ENCODE assay signal across 30 cellular contexts in the genomic region with DNA sequence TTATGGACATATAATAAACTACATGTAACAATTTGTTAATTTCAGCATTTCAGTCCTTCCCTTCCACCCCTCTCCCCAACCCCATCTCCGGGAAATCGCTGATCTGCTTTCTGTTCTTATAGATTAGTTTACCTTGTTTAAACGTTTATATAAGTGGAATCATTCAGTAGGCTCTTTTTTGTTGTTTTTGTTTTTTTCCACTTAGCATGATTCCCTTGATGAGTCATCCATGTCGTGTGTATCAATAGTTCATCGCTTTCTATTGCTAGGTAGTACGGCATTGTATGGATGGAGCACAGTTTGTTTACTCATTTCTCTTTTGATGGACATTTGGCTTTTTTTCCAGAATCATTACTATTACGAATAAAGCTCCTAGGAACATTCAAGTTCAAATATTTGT. TPM values are rescaled to one million over a fixed set of nuclear protein-coding genes. Genes with fewer than 3 reads are reported as not detected.
"Had no signal": no experiment of that assay in that cellular context is flagged by ENCODE, and none has a peak within 500 bp of the region (broad histone marks: within the 10 kb centered on the region; RNA-seq: fewer than 3 reads in every experiment).

No MANE protein-coding gene starts in this region.

- H3K4me3 ChIP-seq: ascending aorta, breast epithelium, cardiac muscle cell, coronary artery, dorsolateral prefrontal cortex, esophagus squamous epithelium had no signal

- H3K4me1 ChIP-seq: breast epithelium had no signal

- H3K27ac ChIP-seq: breast epithelium, cardiac muscle cell, dorsolateral prefrontal cortex, epithelial cell of prostate, esophagus squamous epithelium, WERI-Rb-1 had no signal

- DNase-seq: activated B cell treated with CpG ODN at 0.5 μM for 24 hours; activated CD4-positive, alpha-beta T cell treated with anti-CD3 and anti-CD28 coated beads for 48 hours; activated CD4-positive, alpha-beta T cell treated with anti-CD3 and anti-CD28 coated beads, Interleukin-2, amount 50 U/mL, for 1 hour; activated CD4-positive, alpha-beta T cell treated with anti-CD3 and anti-CD28 coated beads, Interleukin-2, amount 50 U/mL, for 48 hours; activated CD8-positive, alpha-beta memory T cell treated with anti-CD3 and anti-CD28 coated beads for 24 hours; activated CD8-positive, alpha-beta T cell treated with anti-CD3 and anti-CD28 coated beads for 36 hours; activated effector memory CD4-positive, alpha-beta T cell treated with Interleukin-2 at 50 U/mL for 16 hours; activated gamma-delta T cell treated with Interleukin-2 at 50 U/mL for 16 hours; activated naive CD4-positive, alpha-beta T cell treated with anti-CD3 and anti-CD28 coated beads, Interleukin-2, amount 50 U/mL, for 16 hours; activated naive CD4-positive, alpha-beta T cell treated with Interleukin-2 at 50 U/mL for 16 hours; activated naive CD8-positive, alpha-beta T cell treated with anti-CD3 and anti-CD28 coated beads, Interleukin-2, amount 10 ng/mL, durations not matched to agents 7 days and 5 days; activated T-cell treated with anti-CD3 and anti-CD28 coated beads, Interleukin-2, amount 50 U/mL, for 4 hours; dorsolateral prefrontal cortex; effector CD4-positive, alpha-beta T cell; effector memory CD8-positive, alpha-beta T cell; esophagus squamous epithelium; foreskin fibroblast; head of caudate nucleus; T-helper 1 cell; T-helper 17 cell; T1000; WERI-Rb-1 had no signal

- ATAC-seq: activated CD4-positive, CD25-positive, alpha-beta regulatory T cell treated with anti-CD3 and anti-CD28 coated beads, Interleukin-2, amount 50 U/mL, for 24 hours; activated CD8-positive, alpha-beta T cell treated with anti-CD3 and anti-CD28 coated beads for 36 hours; activated T-cell treated with anti-CD3 and anti-CD28 coated beads, Interleukin-2, amount 50 U/mL, for 4 hours; activated T-helper 17 cell treated with anti-CD3 and anti-CD28 coated beads, Interleukin-2, amount 50 U/mL, for 72 hours; effector memory CD8-positive, alpha-beta T cell; T-helper 17 cell had no signal

- FAIRE-seq: frontal cortex had no signal

- H3K36me3 ChIP-seq: ascending aorta, breast epithelium, cardiac muscle cell, esophagus squamous epithelium, WERI-Rb-1 had no signal

- H3K27me3 ChIP-seq: ascending aorta, breast epithelium, esophagus squamous epithelium had no signal

RNA-seq across cellular contexts. Expression of a gene that starts 23.5 kb away (rescaled TPM):
- total RNA-seq: activated B cell treated with CpG ODN at 0.5 μM for 24 hours; activated CD8-positive, alpha-beta T cell treated with anti-CD3 and anti-CD28 coated beads for 36 hours; activated naive CD8-positive, alpha-beta T cell treated with anti-CD3 and anti-CD28 coated beads, Interleukin-2, amount 10 ng/mL, durations not matched to agents 7 days and 5 days; activated T-helper 17 cell treated with anti-CD3 and anti-CD28 coated beads, Interleukin-2, amount 50 U/mL, for 72 hours; T-helper 17 cell had no signal
